ENCODE assay signal across 10 cellular contexts in the genomic region with DNA sequence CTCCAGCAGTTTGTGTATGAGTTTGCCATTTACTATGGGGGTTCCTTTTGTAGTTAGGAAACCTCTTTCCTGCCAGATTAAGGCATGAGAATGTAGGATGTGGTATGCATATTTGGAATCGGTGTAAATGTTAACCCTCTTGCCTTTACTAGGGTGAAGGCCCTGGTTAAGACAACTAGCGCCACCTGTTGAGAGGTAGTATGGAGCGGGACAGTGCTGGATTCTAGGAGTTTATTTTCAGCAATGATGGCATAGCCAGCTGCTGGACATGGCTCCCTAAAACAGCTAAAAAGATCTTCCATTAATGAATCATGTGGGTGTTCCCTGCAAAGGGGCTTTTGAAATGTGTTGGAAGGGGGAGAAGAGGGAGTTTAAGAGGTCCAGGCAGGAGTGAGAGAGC. TPM values are rescaled to one million over a fixed set of nuclear protein-coding genes. Genes with fewer than 3 reads are reported as not detected.
A peak's percentile ranks its signal among the peaks of the same experiment; 100 is the strongest.
DNase-seq lines count a peak whose midpoint lies in the region; TF ChIP-seq lines count a peak whose summit lies in the region.
"Had no signal": no experiment of that assay in that cellular context is flagged by ENCODE, and none has a peak within 500 bp of the region (broad histone marks: within the 10 kb centered on the region; RNA-seq: fewer than 3 reads in every experiment).

No MANE protein-coding gene starts in this region.

- H3K9me3 Mint-ChIP-seq in activated CD4-positive, alpha-beta memory T cell treated with anti-CD3 and anti-CD28 coated beads for 36 hours: peaks cover 9% of the 10 kb centered on the region
- H3K9me3 Mint-ChIP-seq in activated CD4-positive, alpha-beta memory T cell treated with anti-CD3 and anti-CD28 coated beads, Interleukin-2, amount 10 ng/mL, durations not matched to agents 7 days and 5 days: peaks cover 6% of the 10 kb centered on the region

- H3K4me1 Mint-ChIP-seq in activated CD4-positive, alpha-beta memory T cell treated with anti-CD3 and anti-CD28 coated beads for 36 hours (ENCODE audit: low read depth): no peaks in the 10 kb centered on the region
- H3K4me1 Mint-ChIP-seq in activated CD4-positive, alpha-beta memory T cell treated with anti-CD3 and anti-CD28 coated beads, Interleukin-2, amount 10 ng/mL, durations not matched to agents 7 days and 5 days: no peaks in the 10 kb centered on the region

- POLR2A ChIA-PET in activated CD4-positive, alpha-beta memory T cell treated with anti-CD3 and anti-CD28 coated beads for 36 hours (lab: Charles Lee): no interaction called here
- POLR2A ChIA-PET in activated CD4-positive, alpha-beta memory T cell treated with anti-CD3 and anti-CD28 coated beads, Interleukin-2, amount 10 ng/mL, durations not matched to agents 7 days and 5 days (lab: Charles Lee): no interaction called here

- in situ Hi-C loops in SK-MEL-5 (cut with HindIII; ENCODE audit: low pct_unique_long_range_greater_than_20kb, low sequenced_read_pairs): no loop called here

- H3K4me3 Mint-ChIP-seq in activated CD4-positive, alpha-beta memory T cell treated with anti-CD3 and anti-CD28 coated beads for 36 hours: no peak overlapping the region
- H3K4me3 Mint-ChIP-seq in activated CD4-positive, alpha-beta memory T cell treated with anti-CD3 and anti-CD28 coated beads, Interleukin-2, amount 10 ng/mL, durations not matched to agents 7 days and 5 days: no peak overlapping the region
- H3K4me3 Mint-ChIP-seq: activated T-cell treated with anti-CD3 and anti-CD28 coated beads, Interleukin-2, amount 50 U/mL, for 24 hours had no signal

- CTCF ChIA-PET in activated CD4-positive, alpha-beta memory T cell treated with anti-CD3 and anti-CD28 coated beads for 36 hours (lab: Charles Lee): interaction anchor here (1.3 kb wide), 1 partner anchor 430 kb away, joined by 3 read pairs; no protein-coding TSS in a partner anchor
- CTCF ChIA-PET in activated CD4-positive, alpha-beta memory T cell treated with anti-CD3 and anti-CD28 coated beads, Interleukin-2, amount 10 ng/mL, durations not matched to agents 7 days and 5 days (lab: Charles Lee): no interaction called here

- peak; percentile 31 for TF ChIP-seq CTCF in HFF-Myc (IDR thresholded peaks at IDR 0.05; ENCODE audit: low read depth, low read length, missing control alignments)

- H3K27me3 Mint-ChIP-seq in activated CD4-positive, alpha-beta memory T cell treated with anti-CD3 and anti-CD28 coated beads for 36 hours: no peaks in the 10 kb centered on the region
- peaks cover 1% of the 10 kb centered on the region for H3K27me3 Mint-ChIP-seq in activated CD4-positive, alpha-beta memory T cell treated with anti-CD3 and anti-CD28 coated beads, Interleukin-2, amount 10 ng/mL, durations not matched to agents 7 days and 5 days
- H3K27me3 Mint-ChIP-seq: activated T-cell treated with anti-CD3 and anti-CD28 coated beads, Interleukin-2, amount 50 U/mL, for 24 hours had no signal

- DNase-seq in activated CD4-positive, alpha-beta memory T cell treated with anti-CD3 and anti-CD28 coated beads for 36 hours: peak; percentile 32
- DNase-seq in activated CD4-positive, alpha-beta memory T cell treated with anti-CD3 and anti-CD28 coated beads, Interleukin-2, amount 10 ng/mL, durations not matched to agents 7 days and 5 days: no peak
- no peak for DNase-seq in HFF-Myc (ENCODE audit: extremely low read depth, low read depth)
- DNase-seq in SK-MEL-5 (ENCODE audit: low read depth, low spot score): peak; percentile 26
- DNase-seq in left kidney (ENCODE audit: low read depth, low spot score): peak; percentile 7
- no peak for DNase-seq in amygdala (lab: John Stamatoyannopoulos, UW)
- no peak for DNase-seq in posterior cingulate gyrus
- DNase-seq in glomerular visceral epithelial cell (ENCODE audit: extremely low spot score): no peak
- DNase-seq: activated T-cell treated with anti-CD3 and anti-CD28 coated beads, Interleukin-2, amount 50 U/mL, for 24 hours; NCI-H2227 treated with DMSO at 0.1 percent for 48 hours had no signal

- H3K36me3 Mint-ChIP-seq in activated CD4-positive, alpha-beta memory T cell treated with anti-CD3 and anti-CD28 coated beads for 36 hours: peaks cover 4% of the 10 kb centered on the region
- no peaks in the 10 kb centered on the region for H3K36me3 Mint-ChIP-seq in activated CD4-positive, alpha-beta memory T cell treated with anti-CD3 and anti-CD28 coated beads, Interleukin-2, amount 10 ng/mL, durations not matched to agents 7 days and 5 days (ENCODE audit: low read depth)

- no peak overlapping the region for H3K4me3 ChIP-seq in HFF-Myc (replicated peaks; ENCODE audit: low read depth, low read length)

- intact Hi-C loops in activated CD4-positive, alpha-beta memory T cell treated with anti-CD3 and anti-CD28 coated beads for 36 hours (cut with micrococcal nuclease): no loop called here
- intact Hi-C loops in posterior cingulate gyrus (cut with DNase I): no loop called here

- no peak overlapping the region for H3K27ac Mint-ChIP-seq in activated CD4-positive, alpha-beta memory T cell treated with anti-CD3 and anti-CD28 coated beads for 36 hours
- no peak overlapping the region for H3K27ac Mint-ChIP-seq in activated CD4-positive, alpha-beta memory T cell treated with anti-CD3 and anti-CD28 coated beads, Interleukin-2, amount 10 ng/mL, durations not matched to agents 7 days and 5 days
- H3K27ac Mint-ChIP-seq: activated T-cell treated with anti-CD3 and anti-CD28 coated beads, Interleukin-2, amount 50 U/mL, for 24 hours had no signal

RNA-seq across cellular contexts. Expression of a gene that starts 30.7 kb away (rescaled TPM):
- not detected for total RNA-seq in activated CD4-positive, alpha-beta memory T cell treated with anti-CD3 and anti-CD28 coated beads for 36 hours
- total RNA-seq in activated CD4-positive, alpha-beta memory T cell treated with anti-CD3 and anti-CD28 coated beads, Interleukin-2, amount 10 ng/mL, durations not matched to agents 7 days and 5 days: not detected
- 0.13 and 1.2 TPM in 2 replicates for total RNA-seq in SK-MEL-5 (2014; rRNA removed; shearing (Covaris generic))
- 0.60 and 0.70 TPM in 2 replicates for polyA plus RNA-seq in SK-MEL-5 (2015; cell fraction: cytosol; rRNA removed)
- not detected in 2 replicates for polyA plus RNA-seq in SK-MEL-5 (2015; cell fraction: nucleus; rRNA removed)

Comparison
In these comparisons a context has a peak if more than half of its experiments do, and no peak if none do; other contexts are left out.
1. DNase-seq: peak in activated CD4-positive, alpha-beta memory T cell treated with anti-CD3 and anti-CD28 coated beads for 36 hours (single experiment), SK-MEL-5 (single experiment) and left kidney (single experiment); none in activated CD4-positive, alpha-beta memory T cell treated with anti-CD3 and anti-CD28 coated beads, Interleukin-2, amount 10 ng/mL, durations not matched to agents 7 days and 5 days (single experiment), HFF-Myc (single experiment), amygdala (0 of 56), posterior cingulate gyrus (0 of 10) and glomerular visceral epithelial cell (single experiment).